ENCODE assay signal across 8 cellular contexts in the genomic region with DNA sequence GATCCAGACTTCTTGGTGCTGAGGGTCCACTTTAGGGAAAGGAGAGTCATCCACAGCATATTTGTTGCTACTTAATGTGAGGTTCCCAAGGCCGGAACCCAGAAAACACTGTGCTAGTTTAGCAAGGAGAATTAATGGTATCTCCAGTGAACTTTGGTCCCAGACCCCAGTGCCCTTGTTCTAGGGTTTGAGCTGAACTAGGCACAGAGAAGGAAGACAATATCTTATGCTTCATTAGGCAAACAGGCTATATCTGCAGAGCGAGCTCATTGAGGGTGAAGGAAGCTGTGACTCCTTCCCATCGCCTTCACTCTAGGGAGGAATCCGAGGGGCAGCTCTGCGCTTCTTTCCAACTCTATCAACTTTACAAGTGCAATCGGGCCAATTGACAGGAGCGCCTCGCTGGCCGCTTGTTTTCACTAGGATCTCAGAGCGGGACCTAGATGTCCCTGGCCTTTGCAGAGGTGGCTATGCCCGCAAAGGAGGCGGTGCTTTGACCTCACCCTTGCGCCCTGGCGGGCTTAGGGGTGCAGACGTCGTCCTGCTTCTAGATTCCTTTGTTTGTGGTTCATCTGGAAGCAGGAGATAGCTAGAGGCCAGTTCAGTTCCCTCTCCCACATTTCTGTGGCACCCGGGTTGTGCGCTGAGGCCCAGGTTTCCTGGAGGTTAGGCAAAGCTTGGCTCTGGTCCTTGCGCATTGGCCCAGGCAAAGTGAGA. TPM values are rescaled to one million over a fixed set of nuclear protein-coding genes. Genes with fewer than 3 reads are reported as not detected.
DNase-seq lines count a peak whose midpoint lies in the region; ATAC-seq and TF ChIP-seq lines count a peak whose summit lies in the region.

No MANE protein-coding gene starts in this region.

- intact Hi-C loops in stomach (cut with DNase I; ENCODE audit: low total_unique reads) = no loop called here

- H3K36me3 ChIP-seq in adipocyte (ENCODE audit: control insufficient read depth, insufficient read depth, low read length, severe bottlenecking) (no peaks in the 10 kb centered on the region), kidney epithelial cell (ENCODE audit: control insufficient read depth, insufficient read depth, low read length) (no peaks in the 10 kb centered on the region), stomach (no peaks in the 10 kb centered on the region)

- peak overlapping the region in 3 of 5 donors; percentile 95 to 96 (median 96) for H3K27ac ChIP-seq in stomach

- ATAC-seq in HG03342 (IDR thresholded peaks at IDR 0.05; ENCODE audit: unreplicated experiment) = no peak

- no peak overlapping the region for H3K9ac ChIP-seq in adipocyte (ENCODE audit: low read length)

- peak; percentile 8 for DNase-seq in stimulated activated CD4-positive, alpha-beta T cell treated with anti-CD3 and anti-CD28 coated beads, Interleukin-15, amount 100 ng/mL, for 24 hours
- no peak for DNase-seq in stimulated activated CD4-positive, alpha-beta T cell treated with anti-CD3 and anti-CD28 coated beads, Interleukin-2, amount 100 ng/mL, for 48 hours
- no peak for DNase-seq in adipocyte (ENCODE audit: low read depth)
- DNase-seq in kidney epithelial cell (ENCODE audit: low read depth) = no peak
- DNase-seq in stomach = peak; percentile 32
- no peak for DNase-seq in pons (ENCODE audit: low spot score)
- no peak for DNase-seq in HK-2 (ENCODE audit: unreplicated experiment)

- no peak for TF ChIP-seq EP300 in stomach (IDR thresholded peaks at IDR 0.05)

- no peak for TF ChIP-seq POLR2A in stomach (IDR thresholded peaks at IDR 0.05)

- H3K4me3 ChIP-seq in adipocyte (ENCODE audit: low read length) = peak overlapping the region; percentile 97
- peak overlapping the region; percentile 54 for H3K4me3 ChIP-seq in kidney epithelial cell (ENCODE audit: low read depth, low read length)
- H3K4me3 ChIP-seq in stomach = peak overlapping the region; percentile 60 to 90 (median 78)

- no peak for TF ChIP-seq CTCF in kidney epithelial cell (IDR thresholded peaks at IDR 0.05; ENCODE audit: insufficient read depth, low read length, poor library complexity, severe bottlenecking)
- no peak for TF ChIP-seq CTCF in stomach (IDR thresholded peaks at IDR 0.05)

- H3K9me3 ChIP-seq in adipocyte (ENCODE audit: control insufficient read depth, low read length) (no peaks in the 10 kb centered on the region), stomach (no peaks in the 10 kb centered on the region)

- WGBS in stomach, 5 donors = 12 to 27% (median 15%) methylated on average over 14 to 19 of the region's 19 CpGs

- H3K4me1 ChIP-seq in adipocyte (ENCODE audit: control insufficient read depth, insufficient read depth, low read length) = peaks cover 22% of the 10 kb centered on the region
- peaks cover 14 to 57% (median 35%) of the 10 kb centered on the region in 4 donors for H3K4me1 ChIP-seq in stomach

- H3K27me3 ChIP-seq in adipocyte (replicated peaks; ENCODE audit: control insufficient read depth, insufficient read depth, low read length) (peaks cover 15% of the 10 kb centered on the region), kidney epithelial cell (ENCODE audit: control insufficient read depth, insufficient read depth, low read length) (peaks cover 11% of the 10 kb centered on the region), stomach (no peaks in the 10 kb centered on the region)

RNA-seq across cellular contexts. Expression of gene PPM1L, which starts 1.0 kb away (rescaled TPM):
- 11.1 and 12.0 TPM in 2 replicates for total RNA-seq in kidney epithelial cell
- total RNA-seq in stomach = 10 to 100 TPM; 14.6 to 45.1 (median 27.2) TPM
- polyA plus RNA-seq in stomach = 1 to 10 TPM in 2 of 3 donors, under 1 TPM in 1; 0.61 to 2.6 (median 1.4) TPM

Comparison
In these comparisons a context has a peak if more than half of its experiments do, and no peak if none do; other contexts are left out.
1. DNase-seq: peak in stimulated activated CD4-positive, alpha-beta T cell treated with anti-CD3 and anti-CD28 coated beads, Interleukin-15, amount 100 ng/mL, for 24 hours (single experiment) and stomach (single experiment); none in stimulated activated CD4-positive, alpha-beta T cell treated with anti-CD3 and anti-CD28 coated beads, Interleukin-2, amount 100 ng/mL, for 48 hours (0 of 2), adipocyte (single experiment), kidney epithelial cell (single experiment), pons (single experiment) and HK-2 (single experiment).
2. Peak in every context shown above with its lines, with median percentiles within 50 percentile points of each other: H3K4me3 ChIP-seq.